8 cellular contexts compared by ENCODE assay signal in the genomic region with DNA sequence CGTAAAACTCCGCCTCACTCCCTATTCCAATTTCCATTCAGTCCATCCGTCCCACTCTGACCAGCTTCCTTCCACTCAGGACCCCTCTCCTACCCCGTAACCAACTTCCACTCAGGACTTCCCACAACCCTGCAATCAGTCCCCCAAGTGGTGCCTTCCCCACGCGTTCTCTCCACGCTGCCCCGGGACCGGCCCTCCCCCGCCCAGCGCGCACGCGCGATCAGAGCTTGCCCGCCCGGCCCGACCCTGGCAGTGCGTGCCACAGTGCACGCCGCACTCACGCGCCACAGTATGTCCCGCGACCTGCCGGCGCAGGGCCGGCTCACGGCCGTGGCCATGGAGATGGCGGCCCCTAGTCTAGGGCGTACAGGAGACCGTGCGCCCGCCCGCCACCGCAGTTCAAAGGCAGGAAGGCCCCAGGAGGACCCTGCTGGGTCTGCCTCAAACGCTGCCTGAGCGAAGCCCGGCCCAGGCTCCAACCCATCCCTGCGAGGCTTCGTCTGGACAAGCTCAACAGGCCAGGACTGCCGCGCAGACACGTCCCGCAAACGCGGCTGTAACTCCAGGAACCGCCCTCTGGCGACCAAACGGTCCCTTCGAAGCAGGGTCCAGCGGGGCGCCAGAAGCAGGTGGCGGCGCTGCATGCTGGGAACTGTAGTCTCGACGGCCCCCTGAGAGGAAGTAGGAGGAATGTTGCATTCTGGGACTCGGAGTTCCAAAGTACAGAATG. TPM values are rescaled to one million over a fixed set of nuclear protein-coding genes. Genes with fewer than 3 reads are reported as not detected.
A peak's percentile ranks its signal among the peaks of the same experiment; 100 is the strongest.
DNase-seq lines count a peak whose midpoint lies in the region; ATAC-seq and TF ChIP-seq lines count a peak whose summit lies in the region.

A gene with protein sequence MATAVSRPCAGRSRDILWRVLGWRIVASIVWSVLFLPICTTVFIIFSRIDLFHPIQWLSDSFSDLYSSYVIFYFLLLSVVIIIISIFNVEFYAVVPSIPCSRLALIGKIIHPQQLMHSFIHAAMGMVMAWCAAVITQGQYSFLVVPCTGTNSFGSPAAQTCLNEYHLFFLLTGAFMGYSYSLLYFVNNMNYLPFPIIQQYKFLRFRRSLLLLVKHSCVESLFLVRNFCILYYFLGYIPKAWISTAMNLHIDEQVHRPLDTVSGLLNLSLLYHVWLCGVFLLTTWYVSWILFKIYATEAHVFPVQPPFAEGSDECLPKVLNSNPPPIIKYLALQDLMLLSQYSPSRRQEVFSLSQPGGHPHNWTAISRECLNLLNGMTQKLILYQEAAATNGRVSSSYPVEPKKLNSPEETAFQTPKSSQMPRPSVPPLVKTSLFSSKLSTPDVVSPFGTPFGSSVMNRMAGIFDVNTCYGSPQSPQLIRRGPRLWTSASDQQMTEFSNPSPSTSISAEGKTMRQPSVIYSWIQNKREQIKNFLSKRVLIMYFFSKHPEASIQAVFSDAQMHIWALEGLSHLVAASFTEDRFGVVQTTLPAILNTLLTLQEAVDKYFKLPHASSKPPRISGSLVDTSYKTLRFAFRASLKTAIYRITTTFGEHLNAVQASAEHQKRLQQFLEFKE (minus strand): TSS at position 373 of the 730 bp plus-strand sequence. CDS start 35 bp downstream, at position 338.

- TF ChIP-seq CTCF in KMS-11 (conservative IDR thresholded peaks at IDR 0.05; ENCODE audit: low read depth, low read length), result no peak; the same call in none of the 2 replicates
- peak in 5 of 6 experiments; percentile 6 to 39 (median 24) for TF ChIP-seq CTCF in Peyer's patch (IDR thresholded peaks at IDR 0.05)

- H3K9ac ChIP-seq in KMS-11 (peak within 1 kb of the TSS; percentile 95), muscle layer of colon (ENCODE audit: low read length) (peak within 1 kb of the TSS; percentile 33)

- H3K9me3 ChIP-seq in Peyer's patch, result no peaks in the 10 kb centered on the region
- no peaks in the 10 kb centered on the region for H3K9me3 ChIP-seq in esophagus (ENCODE audit: control insufficient read depth in 2 of 2, insufficient read depth in 1 of 2, low read depth in 1 of 2, low read length in 1 of 2)
- no peaks in the 10 kb centered on the region for H3K9me3 ChIP-seq in muscle layer of colon (ENCODE audit: low read length)

- peak within 1 kb of the TSS; percentile 75 for H2AFZ ChIP-seq in KMS-11 (ENCODE audit: low read depth)

- DNase-seq in DMS53 treated with DMSO at 0.1 percent for 48 hours (lab: John Stamatoyannopoulos, UW; ENCODE audit: unreplicated experiment), result peak; percentile 100
- DNase-seq in Peyer's patch, result peak; percentile 90 to 96 (median 92)
- peak; percentile 92 to 93 for DNase-seq in activated T-cell treated with anti-CD3 and anti-CD28 coated beads, Interleukin-2, amount 50 U/mL, for 48 hours
- peak; percentile 63 for DNase-seq in stimulated activated CD8-positive, alpha-beta memory T cell treated with anti-CD3 and anti-CD28 coated beads, Interleukin-7, amount 100 ng/mL, for 24 hours (ENCODE audit: low read depth)

- TF ChIP-seq POLR2A in Peyer's patch (IDR thresholded peaks at IDR 0.05), result peak; percentile 29 to 56

- peaks cover 4% of the 10 kb centered on the region; the same call in 1 of the 2 replicates for H3K36me3 ChIP-seq in KMS-11 (ENCODE audit: insufficient read depth)
- H3K36me3 ChIP-seq in Peyer's patch, result no peaks in the 10 kb centered on the region
- no peaks in the 10 kb centered on the region for H3K36me3 ChIP-seq in esophagus (ENCODE audit: control insufficient read depth in 2 of 2, insufficient read depth in 2 of 2, low read length in 1 of 2)
- H3K36me3 ChIP-seq in muscle layer of colon (ENCODE audit: insufficient read depth, low read length), result no peaks in the 10 kb centered on the region

- 0 out of 2 replicates have a peak, but pooled peaks cover 4% of the 10 kb centered on the region for H4K20me1 ChIP-seq in KMS-11 (ENCODE audit: insufficient read depth)

- peak within 1 kb of the TSS; percentile 89 for H3K4me3 ChIP-seq in KMS-11 (IDR thresholded peaks at IDR 0.05; ENCODE audit: insufficient read depth, low read depth, low read length)
- H3K4me3 ChIP-seq in Peyer's patch, result peak within 1 kb of the TSS; percentile 76 to 96 (median 88)
- H3K4me3 ChIP-seq in esophagus (ENCODE audit: low read depth in 1 of 2, low read length in 2 of 2), result peak within 1 kb of the TSS; percentile 82 to 92
- H3K4me3 ChIP-seq in muscle layer of colon (ENCODE audit: low read depth in 1 of 2, low read length in 2 of 2), result peak within 1 kb of the TSS; percentile 90 to 92

- H3K27ac ChIP-seq in KMS-11 (peak within 1 kb of the TSS; percentile 96), Peyer's patch (peak within 1 kb of the TSS; percentile 91 to 98 (median 92)), esophagus (ENCODE audit: low read depth in 2 of 2, low read length in 1 of 2) (peak within 1 kb of the TSS; percentile 99 to 100), muscle layer of colon (ENCODE audit: low read depth, low read length) (peak within 1 kb of the TSS; percentile 97)

- H3K4me1 ChIP-seq in KMS-11 (ENCODE audit: low read depth, poor library complexity, severe bottlenecking) (peaks cover 21% of the 10 kb centered on the region), Peyer's patch (peaks cover 0 to 8% (median 2%) of the 10 kb centered on the region in 4 donors), esophagus (ENCODE audit: control insufficient read depth in 2 of 2, insufficient read depth in 2 of 2, low read length in 1 of 2) (no peaks in the 10 kb centered on the region), muscle layer of colon (ENCODE audit: insufficient read depth, low read length) (peaks cover 5% of the 10 kb centered on the region)

- WGBS in esophagus, 2 donors, result 0 to 1% methylated on average over 59 of the region's 59 CpGs

- peak; percentile 85 for ATAC-seq in GM21737 (IDR thresholded peaks at IDR 0.05; ENCODE audit: unreplicated experiment)

- peak within 1 kb of the TSS; percentile 65 for H3K4me2 ChIP-seq in KMS-11

- no peaks in the 10 kb centered on the region for H3K27me3 ChIP-seq in KMS-11 (ENCODE audit: insufficient read depth, low read depth)
- H3K27me3 ChIP-seq in Peyer's patch, result no peaks in the 10 kb centered on the region
- H3K27me3 ChIP-seq in esophagus (ENCODE audit: control insufficient read depth in 1 of 2, insufficient read depth in 2 of 2, low read length in 2 of 2), result no peaks in the 10 kb centered on the region
- no peaks in the 10 kb centered on the region for H3K27me3 ChIP-seq in muscle layer of colon (ENCODE audit: control insufficient read depth in 1 of 2, insufficient read depth in 2 of 2, low read length in 2 of 2)

- peaks cover 49% of the 10 kb centered on the region for H3K79me2 ChIP-seq in KMS-11 (ENCODE audit: insufficient read depth, low read depth)

RNA-seq across cellular contexts. Expression of the gene that starts here (rescaled TPM):
- total RNA-seq in Peyer's patch, result 1 to 10 TPM; 4.2 to 8.3 (median 6.7) TPM
- polyA plus RNA-seq in esophagus, result 1 to 10 TPM; 4.9 to 7.1 TPM

Comparison
In these comparisons a context has a peak if more than half of its experiments do, and no peak if none do; other contexts are left out.
1. Peak in every context shown above with its lines: DNase-seq, ATAC-seq, H3K4me3 ChIP-seq and H3K27ac ChIP-seq.